ENCODE assay signal across 8 cellular contexts in the genomic region with DNA sequence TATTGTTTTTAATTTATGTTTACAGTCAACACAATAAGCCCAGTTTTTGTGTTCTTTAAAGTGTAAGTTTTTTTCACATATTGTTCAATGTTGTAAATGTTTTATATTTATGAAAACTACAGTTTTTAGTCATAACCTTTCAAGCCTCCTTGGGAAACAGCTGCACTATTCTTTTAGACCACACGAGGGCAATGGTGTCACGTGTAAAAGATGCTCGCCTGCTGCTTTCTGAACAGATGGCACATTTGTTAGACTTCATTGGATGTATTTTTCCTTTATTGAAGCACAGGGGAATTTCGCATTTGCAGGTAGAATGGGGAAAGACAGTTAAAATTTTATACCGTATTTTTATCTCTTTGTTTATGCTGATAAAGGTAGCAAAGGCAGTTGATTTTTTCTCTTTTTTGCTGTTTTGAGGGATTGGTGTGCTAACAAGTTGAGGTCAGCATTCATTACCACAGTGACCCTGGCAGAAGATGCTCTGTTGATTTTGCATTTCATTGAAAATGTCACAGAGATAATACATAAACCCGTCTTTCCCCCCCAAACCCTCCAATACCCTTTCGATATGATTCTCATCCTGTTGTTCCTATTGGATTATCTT. TPM values are rescaled to one million over a fixed set of nuclear protein-coding genes. Genes with fewer than 3 reads are reported as not detected.
A peak's percentile ranks its signal among the peaks of the same experiment; 100 is the strongest.
DNase-seq lines count a peak whose midpoint lies in the region; ATAC-seq and TF ChIP-seq lines count a peak whose summit lies in the region.

No MANE protein-coding gene starts in this region.

- no peaks in the 10 kb centered on the region for H3K9me3 ChIP-seq in DND-41 (ENCODE audit: insufficient read depth, low read length, severe bottlenecking)

- H3K4me1 Mint-ChIP-seq in WTC11 = peaks cover 68% of the 10 kb centered on the region

- H4K20me1 ChIP-seq in DND-41 (ENCODE audit: insufficient read depth, low read length) = no peaks in the 10 kb centered on the region

- no peaks in the 10 kb centered on the region for H3K27me3 ChIP-seq in DND-41 (ENCODE audit: insufficient read depth, low read length, poor library complexity)

- peak; percentile 39 for DNase-seq in DND-41
- DNase-seq in NAMALWA (ENCODE audit: low spot score) = peak; percentile 77
- DNase-seq in WTC11 (ENCODE audit: low spot score) = peak; percentile 57
- DNase-seq in cardiac fibroblast (ENCODE audit: low read depth in 2 of 2) = peak; percentile 77 to 80
- DNase-seq in kidney glomerular epithelial cell (lab: John Stamatoyannopoulos, UW) = peak; percentile 48
- DNase-seq in stimulated activated CD4-positive, alpha-beta T cell treated with anti-CD3 and anti-CD28 coated beads, Interleukin-4, amount 100 ng/mL, for 48 hours (ENCODE audit: low read depth in 2 of 2) = peak; percentile 48 to 61

- H3K27ac ChIP-seq in DND-41 (ENCODE audit: low read length) = no peak overlapping the region

- POLR2A ChIA-PET in WTC11 (lab: Charles Lee) = no interaction called here

- H3K36me3 ChIP-seq in DND-41 (ENCODE audit: insufficient read depth, low read length) = no peaks in the 10 kb centered on the region

- CTCF ChIA-PET in WTC11 (lab: Charles Lee) = interaction anchor here (0.8 to 2.7 kb wide), 10 partner anchors 30 to 1404 kb away, joined by 3 to 15 read pairs (median 5); no protein-coding TSS in a partner anchor

- H3K4me3 Mint-ChIP-seq in WTC11 = no peak overlapping the region

- H2AFZ ChIP-seq in DND-41 (ENCODE audit: low read depth, low read length) = no peak overlapping the region

- H3K4me3 ChIP-seq in DND-41 (ENCODE audit: low read depth in 1 of 2, low read length in 2 of 2) (no peak overlapping the region), cardiac fibroblast (replicated peaks in 1 of 2; ENCODE audit: low read depth in 2 of 2, low read length in 2 of 2) (no peak overlapping the region)

- H3K4me1 ChIP-seq in DND-41 (ENCODE audit: insufficient read depth, low read length) = no peaks in the 10 kb centered on the region

- no peak for ATAC-seq in DND-41 (ENCODE audit: insufficient read depth, low read depth)
- peak; percentile 33 for ATAC-seq in GM21576 (IDR thresholded peaks at IDR 0.05; ENCODE audit: unreplicated experiment)
- no peak for ATAC-seq in WTC11
- ATAC-seq in GM18517 (IDR thresholded peaks at IDR 0.05; ENCODE audit: unreplicated experiment) = no peak

- H3K27me3 Mint-ChIP-seq in WTC11 (ENCODE audit: low read depth) = peaks cover 21% of the 10 kb centered on the region

- TF ChIP-seq CTCF in DND-41 (IDR thresholded peaks at IDR 0.05; ENCODE audit: borderline replicate concordance, extremely low read depth, low read length, poor library complexity, severe bottlenecking) = peak; percentile 75
- peak; percentile 86 for TF ChIP-seq CTCF in WTC11 (IDR thresholded peaks at IDR 0.05)
- TF ChIP-seq CTCF in cardiac fibroblast (IDR thresholded peaks at IDR 0.05; ENCODE audit: low read depth, low read length) = peak; percentile 79

- no peak overlapping the region for H3K4me2 ChIP-seq in DND-41 (ENCODE audit: insufficient read depth, low read length)

- no peaks in the 10 kb centered on the region for H3K79me2 ChIP-seq in DND-41 (ENCODE audit: insufficient read depth, low read length)

- H3K27ac Mint-ChIP-seq in WTC11 = no peak overlapping the region

- H3K36me3 Mint-ChIP-seq in WTC11 = no peaks in the 10 kb centered on the region

- no peaks in the 10 kb centered on the region; the same call in 1 of the 2 replicates for H3K9me3 Mint-ChIP-seq in WTC11

- no peak overlapping the region for H3K9ac ChIP-seq in DND-41 (ENCODE audit: low read depth, low read length)

TF ChIP-seq in WTC11, 78 proteins besides CTCF, POLR2A, EP300 and RAD21:
- no peak for TF ChIP-seq ESRRA (CRISPR knock-in tag; IDR thresholded peaks at IDR 0.05; ENCODE audit: borderline replicate concordance)

RNA-seq across cellular contexts. Expression of a gene that starts 59.0 kb away (rescaled TPM):
- 51.8 to 55.7 TPM (median 53.1 TPM) in 3 replicates for total RNA-seq in WTC11 (2021)
